9 cellular contexts compared by ENCODE assay signal in the genomic region with DNA sequence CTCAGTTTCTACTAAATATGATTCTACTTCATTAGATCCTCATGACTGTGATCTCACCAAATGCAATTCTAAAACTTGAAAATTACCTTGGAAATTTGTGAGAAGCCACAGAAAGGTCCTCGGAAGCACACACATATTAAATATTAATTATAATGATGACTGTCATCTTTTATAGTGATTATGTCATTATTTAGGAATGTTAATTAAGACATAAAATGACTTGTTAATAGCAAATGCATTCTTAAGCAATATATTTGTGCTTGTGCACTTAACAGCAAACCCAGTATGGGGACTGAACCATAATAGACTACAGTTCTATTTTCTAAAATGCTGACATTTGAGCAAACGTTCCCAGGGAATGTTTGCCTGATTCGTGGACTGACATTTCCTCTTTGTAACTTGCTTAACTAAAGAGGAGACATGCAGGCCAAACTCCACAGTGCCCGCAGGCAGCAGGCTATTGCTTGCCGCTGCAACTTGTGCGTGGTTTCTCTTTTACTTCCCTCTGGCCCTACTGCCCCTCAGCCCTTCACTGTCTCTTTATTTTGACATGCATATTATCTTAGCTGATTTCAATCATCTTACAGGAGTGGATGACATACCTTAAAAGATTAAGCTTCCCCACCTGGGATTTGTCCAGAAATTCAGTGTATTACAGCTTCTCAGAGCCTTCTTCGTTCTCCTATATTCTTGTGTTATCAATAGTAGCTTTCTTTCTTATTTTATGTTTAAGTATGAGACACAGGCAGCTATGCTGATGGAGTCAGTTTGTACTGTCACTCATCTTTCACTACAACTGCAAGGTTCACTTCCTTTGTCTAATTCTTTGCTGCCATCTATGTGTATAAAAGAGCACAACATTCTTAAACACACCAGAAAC.
DNase-seq lines count a peak whose midpoint lies in the region; ATAC-seq and TF ChIP-seq lines count a peak whose summit lies in the region.
"Had no signal": no experiment of that assay in that cellular context is flagged by ENCODE, and none has a peak within 500 bp of the region (broad histone marks: within the 10 kb centered on the region; RNA-seq: fewer than 3 reads in every experiment).

No MANE protein-coding gene starts in this region.

- no peak overlapping the region for H2BK120ac ChIP-seq in trophoblast cell (ENCODE audit: insufficient read depth, low read length, poor library complexity)

- H4K20me1 ChIP-seq in SU-DHL-6 (ENCODE audit: low read depth, low read length), result no peaks in the 10 kb centered on the region; the same call in 1 of the 2 replicates

- peak; percentile 41 for DNase-seq in NCI-H510A treated with DMSO at 0.1 percent for 48 hours (lab: John Stamatoyannopoulos, UW)
- DNase-seq in NCI-H510A (lab: John Stamatoyannopoulos, UW), result no peak
- peak; percentile 68 for DNase-seq in M059J (ENCODE audit: low read depth)
- DNase-seq in fibroblast of mammary gland (ENCODE audit: low read depth), result peak; percentile 61
- peak; percentile 11 to 66 for DNase-seq in trophoblast cell
- no peak for DNase-seq in mucosa of gallbladder (ENCODE audit: low spot score)

- H2BK5ac ChIP-seq in trophoblast cell (ENCODE audit: low read depth, low read length, poor library complexity), result no peak overlapping the region

- H3K4me3 ChIP-seq in SU-DHL-6 (ENCODE audit: insufficient read depth, low read length, poor library complexity, severe bottlenecking) (no peak overlapping the region), fibroblast of mammary gland (ENCODE audit: control insufficient read depth, low read depth, low read length) (no peak overlapping the region), trophoblast cell (ENCODE audit: low read depth, low read length) (no peak overlapping the region)

- H2AFZ ChIP-seq in SU-DHL-6 (ENCODE audit: low read depth, low read length, severe bottlenecking) (no peak overlapping the region), trophoblast cell (ENCODE audit: insufficient read depth, low read length, poor library complexity) (no peak overlapping the region)

- H3K9me3 ChIP-seq in SU-DHL-6 (ENCODE audit: insufficient read depth, low read length), result no peaks in the 10 kb centered on the region
- H3K9me3 ChIP-seq in trophoblast cell (ENCODE audit: insufficient read depth, low read depth, low read length), result no peaks in the 10 kb centered on the region
- H3K9me3 ChIP-seq: Caco-2 had no signal

- H3K9ac ChIP-seq in SU-DHL-6 (ENCODE audit: low read length) (no peak overlapping the region), trophoblast cell (ENCODE audit: low read length) (no peak overlapping the region)

- H3K79me1 ChIP-seq in trophoblast cell (ENCODE audit: low read length), result no peaks in the 10 kb centered on the region

- TF ChIP-seq CTCF in SU-DHL-6 (IDR thresholded peaks at IDR 0.05; ENCODE audit: insufficient read depth, low read length, poor library complexity, severe bottlenecking), result peak; percentile 82
- TF ChIP-seq CTCF in fibroblast of mammary gland (conservative IDR thresholded peaks at IDR 0.05; ENCODE audit: control insufficient read depth, insufficient read depth, low read depth, low read length), result peak; percentile 54

- no peak overlapping the region for H3K4ac ChIP-seq in trophoblast cell (ENCODE audit: low read depth, low read length)

- no CpG with 5 or more reads among the region's 7 CpGs for WGBS in trophoblast cell (ENCODE audit: extremely low coverage, insufficient coverage, insufficient read length)

- no peaks in the 10 kb centered on the region; the same call in 1 of the 2 replicates for H3F3A ChIP-seq in SU-DHL-6 (ENCODE audit: insufficient read depth)

- no peak overlapping the region for H3K14ac ChIP-seq in trophoblast cell (ENCODE audit: low read length)

- H3K36me3 ChIP-seq in SU-DHL-6 (ENCODE audit: low read length) (no peaks in the 10 kb centered on the region), trophoblast cell (ENCODE audit: control insufficient read depth in 1 of 2, insufficient read depth in 2 of 2, low read length in 2 of 2) (no peaks in the 10 kb centered on the region)

- H2AK5ac ChIP-seq in trophoblast cell (ENCODE audit: low read length), result no peak overlapping the region

- H3K4me2 ChIP-seq in SU-DHL-6 (ENCODE audit: low read depth, low read length, poor library complexity, severe bottlenecking) (no peak overlapping the region), trophoblast cell (ENCODE audit: low read length) (no peak overlapping the region)

- H3K23ac ChIP-seq in trophoblast cell (ENCODE audit: low read length), result no peak overlapping the region

- H3K79me2 ChIP-seq in SU-DHL-6 (ENCODE audit: insufficient read depth, low read length) (no peaks in the 10 kb centered on the region), trophoblast cell (ENCODE audit: control insufficient read depth, insufficient read depth, low read length, poor library complexity) (no peaks in the 10 kb centered on the region)

- ATAC-seq in GM18502 (IDR thresholded peaks at IDR 0.05; ENCODE audit: poor library complexity, unreplicated experiment), result no peak

- H3K27ac ChIP-seq in SU-DHL-6 (ENCODE audit: low read depth, low read length), result no peak overlapping the region
- H3K27ac ChIP-seq in trophoblast cell (ENCODE audit: low read depth, low read length), result no peak overlapping the region

- H4K12ac ChIP-seq in trophoblast cell (ENCODE audit: low read depth, low read length), result no peak overlapping the region

- H3K18ac ChIP-seq in trophoblast cell (ENCODE audit: low read length), result no peak overlapping the region

- H4K91ac ChIP-seq in trophoblast cell (ENCODE audit: low read depth, low read length), result no peak overlapping the region

- no peaks in the 10 kb centered on the region for H3K9me2 ChIP-seq in SU-DHL-6 (replicated peaks; ENCODE audit: insufficient read depth, low read length)

- H2BK12ac ChIP-seq in trophoblast cell (ENCODE audit: low read length), result no peak overlapping the region

- H3K27me3 ChIP-seq in SU-DHL-6 (ENCODE audit: low read length), result no peaks in the 10 kb centered on the region
- no peaks in the 10 kb centered on the region for H3K27me3 ChIP-seq in trophoblast cell (ENCODE audit: insufficient read depth, low read length)

- no peak overlapping the region for H4K8ac ChIP-seq in trophoblast cell (ENCODE audit: low read depth, low read length)

- H3K4me1 ChIP-seq in trophoblast cell (ENCODE audit: control insufficient read depth in 1 of 2, insufficient read depth in 2 of 2, low read length in 2 of 2), result no peaks in the 10 kb centered on the region
- H3K4me1 ChIP-seq: Caco-2 had no signal

Comparison
In these comparisons a context has a peak if more than half of its experiments do, and no peak if none do; other contexts are left out.
1. DNase-seq: peak in NCI-H510A treated with DMSO at 0.1 percent for 48 hours (single experiment), M059J (single experiment), fibroblast of mammary gland (single experiment) and trophoblast cell (2 of 2); none in NCI-H510A (single experiment) and mucosa of gallbladder (single experiment).